Comparison of ENCODE assay signal across 19 cellular contexts in genomic region chr7:158497627-158498026, GRCh38.
A peak's percentile ranks its signal among the peaks of the same experiment; 100 is the strongest.
DNase-seq lines count a peak whose midpoint lies in the region; ATAC-seq and TF ChIP-seq lines count a peak whose summit lies in the region.
"Had no signal": no experiment of that assay in that cellular context is flagged by ENCODE, and none has a peak within 500 bp of the region (broad histone marks: within the 10 kb centered on the region; RNA-seq: fewer than 3 reads in every experiment).

No MANE protein-coding gene starts in this region.

- TF ChIP-seq CTCF in WTC11 (IDR thresholded peaks at IDR 0.05) (no peak), hepatocyte (IDR thresholded peaks at IDR 0.05; ENCODE audit: poor library complexity) (no peak)

- no peaks in the 10 kb centered on the region for H3K9me3 Mint-ChIP-seq in WTC11
- H3K9me3 Mint-ChIP-seq: CD4-positive, alpha-beta T cell had no signal

- H3K4me2 ChIP-seq in BLaER1 (peak overlapping the region; percentile 12; the same call in 1 of the 2 replicates), hepatocyte (no peak overlapping the region)
- H3K4me2 ChIP-seq: GM23338 had no signal

- no peak overlapping the region for H3K27ac ChIP-seq in BLaER1
- peak overlapping the region; percentile 25 for H3K27ac ChIP-seq in hepatocyte
- H3K27ac ChIP-seq: C4-2B, HL-60 had no signal

- 84% methylated on average over 9 of the region's 9 CpGs for WGBS in hepatocyte (ENCODE audit: low lambda C conversion rate, missing lambda C conversion rate)

- H4K20me1 ChIP-seq in BLaER1 = no peaks in the 10 kb centered on the region
- H4K20me1 ChIP-seq in hepatocyte (ENCODE audit: insufficient read depth, poor library complexity, severe bottlenecking) = no peaks in the 10 kb centered on the region

- H3K27ac Mint-ChIP-seq in WTC11 = peak overlapping the region; percentile 29; the same call in 1 of the 2 replicates
- H3K27ac Mint-ChIP-seq: CD4-positive, alpha-beta T cell; GM23338; HFFc6; IgD-negative memory B cell had no signal

- H3K36me3 ChIP-seq in BLaER1 (no peaks in the 10 kb centered on the region), hepatocyte (replicated peaks; ENCODE audit: insufficient read depth, low read depth) (no peaks in the 10 kb centered on the region)
- H3K36me3 ChIP-seq: BE2C had no signal

- H3K4me3 ChIP-seq in BLaER1 (no peak overlapping the region), hepatocyte (no peak overlapping the region)
- H3K4me3 ChIP-seq: GM23338 had no signal

- H3K79me2 ChIP-seq in hepatocyte = no peaks in the 10 kb centered on the region

- no peak overlapping the region for H2AFZ ChIP-seq in hepatocyte
- H2AFZ ChIP-seq: GM23338 had no signal

- no peaks in the 10 kb centered on the region for H3K9me2 ChIP-seq in hepatocyte (replicated peaks; ENCODE audit: insufficient read depth)

- no peak overlapping the region for H3K9ac ChIP-seq in BLaER1

- peaks cover 59% of the 10 kb centered on the region for H3K4me1 Mint-ChIP-seq in WTC11
- H3K4me1 Mint-ChIP-seq: IgD-negative memory B cell had no signal

- POLR2A ChIA-PET in WTC11 (lab: Charles Lee) = no interaction called here

- CTCF ChIA-PET in WTC11 (lab: Charles Lee) = interaction anchor here (0.9 kb wide), 2 partner anchors 37 to 150 kb away, joined by 3 read pairs; no protein-coding TSS in a partner anchor

- H3K36me3 Mint-ChIP-seq in WTC11 = no peaks in the 10 kb centered on the region
- H3K36me3 Mint-ChIP-seq: IgD-negative memory B cell had no signal

- H3K27me3 Mint-ChIP-seq in WTC11 (ENCODE audit: low read depth) = peaks cover 2% of the 10 kb centered on the region; the same call in 1 of the 2 replicates
- H3K27me3 Mint-ChIP-seq: IgD-negative memory B cell had no signal

- no peak for ATAC-seq in WTC11
- ATAC-seq: GM23338, HCT116 had no signal

- no peak overlapping the region for H3K4me3 Mint-ChIP-seq in WTC11
- H3K4me3 Mint-ChIP-seq: CD4-positive, alpha-beta T cell; GM23338; HFFc6; IgD-negative memory B cell had no signal

- H3K27me3 ChIP-seq in BLaER1 (no peaks in the 10 kb centered on the region), hepatocyte (peaks cover 10% of the 10 kb centered on the region)
- H3K27me3 ChIP-seq: BE2C had no signal

- DNase-seq in NCI-H510A (lab: John Stamatoyannopoulos, UW) (peak; percentile 59), WTC11 (ENCODE audit: low spot score) (no peak), hepatocyte (ENCODE audit: low spot score) (no peak), NCI-H226 (no peak), superior temporal gyrus (ENCODE audit: extremely low spot score) (no peak), activated gamma-delta T cell (lab: John Stamatoyannopoulos, UW) (no peak)
- DNase-seq in activated CD8-positive, alpha-beta memory T cell treated with anti-CD3 and anti-CD28 coated beads, Interleukin-2, amount 50 U/mL, for 4 hours = no peak
- DNase-seq: ACHN; BE2C; Caco-2; CD4-positive, alpha-beta T cell; GF-D8; HFFc6 had no signal

- peaks cover 54% of the 10 kb centered on the region for H3K4me1 ChIP-seq in BLaER1
- H3K4me1 ChIP-seq in hepatocyte (ENCODE audit: insufficient read depth) = peaks cover 14% of the 10 kb centered on the region

- H3K9me3 ChIP-seq in BLaER1 = no peaks in the 10 kb centered on the region
- no peaks in the 10 kb centered on the region for H3K9me3 ChIP-seq in hepatocyte (ENCODE audit: low read depth)
- H3K9me3 ChIP-seq: BE2C, Caco-2 had no signal

TF ChIP-seq in WTC11, 78 proteins besides CTCF, POLR2A, EP300 and RAD21:
- TF ChIP-seq FOXP1 (CRISPR knock-in tag; IDR thresholded peaks at IDR 0.05; ENCODE audit: borderline replicate concordance) (0 out of 2 replicates have a peak, but pooled peaks have one; percentile 43), ERG (CRISPR knock-in tag; IDR thresholded peaks at IDR 0.05) (no peak)
